ENCODE assay signal across 8 cellular contexts in the genomic region with DNA sequence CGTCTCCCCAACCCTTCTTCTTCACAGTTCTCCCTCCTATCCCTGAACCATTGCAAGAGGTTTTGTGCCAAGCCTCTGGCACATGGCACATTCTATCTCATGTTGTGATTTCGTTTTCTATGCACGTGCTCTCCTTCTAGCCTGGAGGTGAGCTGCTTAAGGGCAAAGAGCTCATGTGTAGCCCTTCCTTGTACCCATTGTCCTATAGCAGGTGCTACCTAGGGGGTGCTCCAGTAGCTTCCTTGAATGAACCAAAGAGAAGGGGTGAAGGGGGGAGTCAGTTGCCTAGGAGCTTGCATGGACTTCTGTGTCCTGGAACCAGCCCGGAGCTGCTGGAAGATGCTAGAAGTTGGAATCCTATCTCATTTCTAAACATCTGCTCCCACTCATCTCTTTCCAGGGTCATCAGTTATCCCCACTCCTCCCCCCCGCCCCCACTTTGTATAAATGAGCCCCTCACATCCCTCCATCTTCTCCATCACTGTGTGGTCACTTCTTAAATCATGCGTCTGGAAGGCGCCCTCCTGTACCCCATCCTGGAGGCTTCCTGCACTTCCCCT. TPM values are rescaled to one million over a fixed set of nuclear protein-coding genes. Genes with fewer than 3 reads are reported as not detected.
DNase-seq lines count a peak whose midpoint lies in the region; ATAC-seq and TF ChIP-seq lines count a peak whose summit lies in the region.

No MANE protein-coding gene starts in this region.

- H3K27me3 ChIP-seq in left lung (no peaks in the 10 kb centered on the region), thyroid gland (no peaks in the 10 kb centered on the region)

- TF ChIP-seq CTCF in left lung (IDR thresholded peaks at IDR 0.05) = no peak
- no peak for TF ChIP-seq CTCF in thyroid gland (IDR thresholded peaks at IDR 0.05)

- H3K9me3 ChIP-seq in left lung (no peaks in the 10 kb centered on the region), thyroid gland (no peaks in the 10 kb centered on the region)

- H3K27ac Mint-ChIP-seq in activated CD8-positive, alpha-beta memory T cell treated with anti-CD3 and anti-CD28 coated beads, Interleukin-2, amount 10 ng/mL, durations not matched to agents 7 days and 5 days = peak overlapping the region; percentile 79
- H3K27ac Mint-ChIP-seq in activated T-helper 17 cell treated with anti-CD3 and anti-CD28 coated beads, Interleukin-2, amount 50 U/mL, for 72 hours = peak overlapping the region; percentile 85

- H3K36me3 ChIP-seq in left lung (no peaks in the 10 kb centered on the region), thyroid gland (no peaks in the 10 kb centered on the region)

- intact Hi-C loops in left lung (cut with DNase I) = no loop called here
- intact Hi-C loops in thyroid gland (cut with DNase I) = no loop called here

- ATAC-seq in activated CD8-positive, alpha-beta memory T cell treated with anti-CD3 and anti-CD28 coated beads, Interleukin-2, amount 10 ng/mL, durations not matched to agents 7 days and 5 days = no peak
- no peak for ATAC-seq in activated T-helper 17 cell treated with anti-CD3 and anti-CD28 coated beads, Interleukin-2, amount 50 U/mL, for 72 hours (replicated peaks)
- ATAC-seq in left lung = no peak
- ATAC-seq in GM19035 (IDR thresholded peaks at IDR 0.05; ENCODE audit: unreplicated experiment) = no peak

- WGBS in thyroid gland, 2 donors = 23 to 27% methylated on average over 7 of the region's 7 CpGs

- H3K4me1 ChIP-seq in left lung (peaks cover 5 to 41% of the 10 kb centered on the region in 2 donors), thyroid gland (peaks cover 0 to 12% of the 10 kb centered on the region in 2 donors)

- no peak for TF ChIP-seq POLR2A in thyroid gland (IDR thresholded peaks at IDR 0.05)

- H3K27ac ChIP-seq in left lung = peak overlapping the region; percentile 19 to 95
- H3K27ac ChIP-seq in thyroid gland = peak overlapping the region in 2 of 3 donors; percentile 71 to 90

- H3K9me3 Mint-ChIP-seq in activated CD8-positive, alpha-beta memory T cell treated with anti-CD3 and anti-CD28 coated beads, Interleukin-2, amount 10 ng/mL, durations not matched to agents 7 days and 5 days (ENCODE audit: low read depth) = no peaks in the 10 kb centered on the region
- no peaks in the 10 kb centered on the region for H3K9me3 Mint-ChIP-seq in activated T-helper 17 cell treated with anti-CD3 and anti-CD28 coated beads, Interleukin-2, amount 50 U/mL, for 72 hours

- H3K27me3 Mint-ChIP-seq in activated CD8-positive, alpha-beta memory T cell treated with anti-CD3 and anti-CD28 coated beads, Interleukin-2, amount 10 ng/mL, durations not matched to agents 7 days and 5 days = peaks cover 32% of the 10 kb centered on the region
- H3K27me3 Mint-ChIP-seq in activated T-helper 17 cell treated with anti-CD3 and anti-CD28 coated beads, Interleukin-2, amount 50 U/mL, for 72 hours = peaks cover 1% of the 10 kb centered on the region

- DNase-seq in activated CD8-positive, alpha-beta memory T cell treated with anti-CD3 and anti-CD28 coated beads, Interleukin-2, amount 10 ng/mL, durations not matched to agents 7 days and 5 days = no peak
- no peak for DNase-seq in activated CD8-positive, alpha-beta memory T cell treated with anti-CD3 and anti-CD28 coated beads, Interleukin-2, amount 50 U/mL, for 48 hours
- no peak for DNase-seq in left lung
- no peak for DNase-seq in thyroid gland
- no peak for DNase-seq in HuH-7 (ENCODE audit: low spot score)
- DNase-seq in stimulated activated CD4-positive, alpha-beta T cell treated with anti-CD3 and anti-CD28 coated beads, Interleukin-2, amount 100 ng/mL, for 48 hours = no peak

- peak overlapping the region; percentile 87 to 88 for H3K4me3 ChIP-seq in left lung
- H3K4me3 ChIP-seq in thyroid gland (replicated peaks in 1 of 3) = peak overlapping the region; percentile 63 to 87 (median 83)

- H3K36me3 Mint-ChIP-seq in activated CD8-positive, alpha-beta memory T cell treated with anti-CD3 and anti-CD28 coated beads, Interleukin-2, amount 10 ng/mL, durations not matched to agents 7 days and 5 days = peaks cover 1% of the 10 kb centered on the region
- H3K36me3 Mint-ChIP-seq in activated T-helper 17 cell treated with anti-CD3 and anti-CD28 coated beads, Interleukin-2, amount 50 U/mL, for 72 hours (ENCODE audit: low read depth) = no peaks in the 10 kb centered on the region

- peak overlapping the region; percentile 84 for H3K4me3 Mint-ChIP-seq in activated CD8-positive, alpha-beta memory T cell treated with anti-CD3 and anti-CD28 coated beads, Interleukin-2, amount 10 ng/mL, durations not matched to agents 7 days and 5 days
- peak overlapping the region; percentile 91 for H3K4me3 Mint-ChIP-seq in activated T-helper 17 cell treated with anti-CD3 and anti-CD28 coated beads, Interleukin-2, amount 50 U/mL, for 72 hours

- CTCF ChIA-PET in activated CD8-positive, alpha-beta memory T cell treated with anti-CD3 and anti-CD28 coated beads, Interleukin-2, amount 10 ng/mL, durations not matched to agents 7 days and 5 days (lab: Charles Lee) = interaction anchor here (0.6 to 1.7 kb wide), 6 partner anchors 13 to 289 kb away, joined by 3 to 5 read pairs (median 3); a partner anchor contains a TSS

- peaks cover 26% of the 10 kb centered on the region for H3K4me1 Mint-ChIP-seq in activated CD8-positive, alpha-beta memory T cell treated with anti-CD3 and anti-CD28 coated beads, Interleukin-2, amount 10 ng/mL, durations not matched to agents 7 days and 5 days
- peaks cover 12% of the 10 kb centered on the region for H3K4me1 Mint-ChIP-seq in activated T-helper 17 cell treated with anti-CD3 and anti-CD28 coated beads, Interleukin-2, amount 50 U/mL, for 72 hours

RNA-seq across cellular contexts. Expression of a gene that starts 0.5 kb away (rescaled TPM):
- 10 to 100 TPM in 1 of 2 experiments, 1 to 10 TPM in 1; 4.4 to 14.4 TPM for total RNA-seq in activated CD8-positive, alpha-beta memory T cell treated with anti-CD3 and anti-CD28 coated beads, Interleukin-2, amount 10 ng/mL, durations not matched to agents 7 days and 5 days
- 1 to 10 TPM; 3.9 to 8.2 TPM for total RNA-seq in activated T-helper 17 cell treated with anti-CD3 and anti-CD28 coated beads, Interleukin-2, amount 50 U/mL, for 72 hours
- 10 to 100 TPM in 1 of 2 donors, 1 to 10 TPM in 1; 3.9 to 10.4 TPM for total RNA-seq in left lung
- total RNA-seq in thyroid gland = 10 to 100 TPM in 1 of 4 donors, 1 to 10 TPM in 3; 6.9 to 17.7 (median 9.8) TPM
